20 cellular contexts compared by ENCODE assay signal in genomic region chr18:49651033-49651432, GRCh38.
"Had no signal": no experiment of that assay in that cellular context is flagged by ENCODE, and none has a peak within 500 bp of the region (broad histone marks: within the 10 kb centered on the region; RNA-seq: fewer than 3 reads in every experiment).

No MANE protein-coding gene starts in this region.

- H3K27me3 ChIP-seq: brain microvascular endothelial cell, right atrium auricular region had no signal

- H3K36me3 ChIP-seq: brain microvascular endothelial cell, esophagus squamous epithelium, left ventricle myocardium inferior, right atrium auricular region had no signal

- H3K27ac ChIP-seq: brain microvascular endothelial cell, epithelial cell of prostate, esophagus squamous epithelium, left ventricle myocardium inferior, right atrium auricular region had no signal

- H3K27ac Mint-ChIP-seq: activated CD4-positive, alpha-beta memory T cell treated with anti-CD3 and anti-CD28 coated beads for 36 hours; activated naive CD4-positive, alpha-beta T cell treated with anti-CD3 and anti-CD28 coated beads, Interleukin-2, amount 10 ng/mL, durations not matched to agents 7 days and 5 days; dendritic cell treated with granulocyte-macrophage colony-stimulating factor and Interleukin-4, amounts not matched to agents 40 ng/mL and 50 ng/mL, for 4 days; naive B cell had no signal

- H3K4me3 Mint-ChIP-seq: activated CD4-positive, alpha-beta memory T cell treated with anti-CD3 and anti-CD28 coated beads for 36 hours; activated naive CD4-positive, alpha-beta T cell treated with anti-CD3 and anti-CD28 coated beads, Interleukin-2, amount 10 ng/mL, durations not matched to agents 7 days and 5 days; dendritic cell treated with granulocyte-macrophage colony-stimulating factor and Interleukin-4, amounts not matched to agents 40 ng/mL and 50 ng/mL, for 4 days; naive B cell had no signal

- H3K36me3 Mint-ChIP-seq: activated CD4-positive, alpha-beta memory T cell treated with anti-CD3 and anti-CD28 coated beads for 36 hours; activated naive CD4-positive, alpha-beta T cell treated with anti-CD3 and anti-CD28 coated beads, Interleukin-2, amount 10 ng/mL, durations not matched to agents 7 days and 5 days; naive B cell had no signal

- H3K9me3 ChIP-seq: esophagus squamous epithelium, left ventricle myocardium inferior, right atrium auricular region had no signal

- H3K9me3 Mint-ChIP-seq: activated CD4-positive, alpha-beta memory T cell treated with anti-CD3 and anti-CD28 coated beads for 36 hours; activated naive CD4-positive, alpha-beta T cell treated with anti-CD3 and anti-CD28 coated beads, Interleukin-2, amount 10 ng/mL, durations not matched to agents 7 days and 5 days; dendritic cell treated with granulocyte-macrophage colony-stimulating factor and Interleukin-4, amounts not matched to agents 40 ng/mL and 50 ng/mL, for 4 days had no signal

- H3K4me3 ChIP-seq: esophagus squamous epithelium, left ventricle myocardium inferior, right atrium auricular region had no signal

- H3K4me1 Mint-ChIP-seq: activated naive CD4-positive, alpha-beta T cell treated with anti-CD3 and anti-CD28 coated beads, Interleukin-2, amount 10 ng/mL, durations not matched to agents 7 days and 5 days had no signal

- DNase-seq: activated CD4-positive, alpha-beta memory T cell treated with anti-CD3 and anti-CD28 coated beads for 36 hours; activated CD4-positive, alpha-beta T cell treated with anti-CD3 and anti-CD28 coated beads for 48 hours; activated CD4-positive, CD25-positive, alpha-beta regulatory T cell; activated CD8-positive, alpha-beta memory T cell treated with anti-CD3 and anti-CD28 coated beads, Interleukin-2, amount 50 U/mL, for 4 hours; activated gamma-delta T cell; activated naive CD4-positive, alpha-beta T cell treated with anti-CD3 and anti-CD28 coated beads, Interleukin-2, amount 10 ng/mL, durations not matched to agents 7 days and 5 days; activated T-cell treated with anti-CD3 and anti-CD28 coated beads, Interleukin-2, amount 50 U/mL, for 1 hour; amniotic stem cell; brain microvascular endothelial cell; effector CD4-positive, alpha-beta T cell; esophagus squamous epithelium; foreskin melanocyte; left ventricle myocardium inferior; naive B cell; occipital lobe; stimulated activated CD4-positive, alpha-beta T cell treated with anti-CD3 and anti-CD28 coated beads, Interleukin-4, amount 100 ng/mL, for 1 hour; stimulated activated naive CD8-positive, alpha-beta T cell treated with anti-CD3 and anti-CD28 coated beads, Interleukin-15, Interleukin-2, amounts not matched to agents 100 U/mL and 50 U/mL, for 24 hours had no signal

- H3K27me3 Mint-ChIP-seq: activated CD4-positive, alpha-beta memory T cell treated with anti-CD3 and anti-CD28 coated beads for 36 hours; activated naive CD4-positive, alpha-beta T cell treated with anti-CD3 and anti-CD28 coated beads, Interleukin-2, amount 10 ng/mL, durations not matched to agents 7 days and 5 days; dendritic cell treated with granulocyte-macrophage colony-stimulating factor and Interleukin-4, amounts not matched to agents 40 ng/mL and 50 ng/mL, for 4 days had no signal

- ATAC-seq: stimulated activated naive CD8-positive, alpha-beta T cell treated with anti-CD3 and anti-CD28 coated beads, Interleukin-15, Interleukin-2, amounts not matched to agents 100 U/mL and 50 U/mL, for 24 hours had no signal
